In the genomic region with DNA sequence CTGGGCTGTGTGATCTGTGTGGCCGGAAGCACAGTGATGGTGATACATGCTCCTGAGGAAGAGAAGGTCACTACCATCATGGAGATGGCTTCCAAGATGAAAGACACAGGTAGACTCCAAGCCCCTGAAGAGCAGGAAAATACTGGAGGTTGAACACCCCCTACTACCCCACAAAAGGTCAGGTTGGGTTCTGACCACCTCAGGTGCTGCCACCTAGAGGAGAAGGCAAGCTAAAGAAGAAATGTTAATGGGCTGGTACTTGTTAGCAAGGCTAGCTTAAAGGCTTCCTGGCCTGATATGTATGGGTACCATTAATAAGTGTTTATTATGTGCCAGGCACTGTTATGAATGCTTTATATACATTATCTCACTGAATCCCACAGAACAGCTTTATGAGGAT, we compare ENCODE assay signal across 9 cellular contexts. TPM values are rescaled to one million over a fixed set of nuclear protein-coding genes. Genes with fewer than 3 reads are reported as not detected.
A peak's percentile ranks its signal among the peaks of the same experiment; 100 is the strongest.
DNase-seq lines count a peak whose midpoint lies in the region; ATAC-seq and TF ChIP-seq lines count a peak whose summit lies in the region.
"Had no signal": no experiment of that assay in that cellular context is flagged by ENCODE, and none has a peak within 500 bp of the region (broad histone marks: within the 10 kb centered on the region; RNA-seq: fewer than 3 reads in every experiment).

No MANE protein-coding gene starts in this region.

- H3K27me3 Mint-ChIP-seq in activated CD4-positive, alpha-beta memory T cell treated with anti-CD3 and anti-CD28 coated beads for 36 hours, result no peaks in the 10 kb centered on the region
- no peaks in the 10 kb centered on the region for H3K27me3 Mint-ChIP-seq in activated CD4-positive, alpha-beta memory T cell treated with anti-CD3 and anti-CD28 coated beads, Interleukin-2, amount 10 ng/mL, durations not matched to agents 7 days and 5 days
- H3K27me3 Mint-ChIP-seq: activated naive CD8-positive, alpha-beta T cell had no signal

- peaks cover 24% of the 10 kb centered on the region for H3K36me3 Mint-ChIP-seq in activated CD4-positive, alpha-beta memory T cell treated with anti-CD3 and anti-CD28 coated beads for 36 hours
- H3K36me3 Mint-ChIP-seq in activated CD4-positive, alpha-beta memory T cell treated with anti-CD3 and anti-CD28 coated beads, Interleukin-2, amount 10 ng/mL, durations not matched to agents 7 days and 5 days (ENCODE audit: low read depth), result peaks cover 40% of the 10 kb centered on the region
- H3K36me3 Mint-ChIP-seq: activated naive CD8-positive, alpha-beta T cell had no signal

- TF ChIP-seq POLR2A in right lobe of liver (IDR thresholded peaks at IDR 0.05), result no peak
- TF ChIP-seq POLR2A in ovary (IDR thresholded peaks at IDR 0.05), result no peak

- CTCF ChIA-PET in activated CD4-positive, alpha-beta memory T cell treated with anti-CD3 and anti-CD28 coated beads for 36 hours (lab: Charles Lee), result interaction anchor here (0.6 to 11.6 kb wide), 42 partner anchors 8 to 323 kb away, joined by 3 to 128 read pairs (median 5); a partner anchor contains a TSS
- CTCF ChIA-PET in activated CD4-positive, alpha-beta memory T cell treated with anti-CD3 and anti-CD28 coated beads, Interleukin-2, amount 10 ng/mL, durations not matched to agents 7 days and 5 days (lab: Charles Lee), result interaction anchor here (0.6 to 2.4 kb wide), 35 partner anchors 9 to 454 kb away, joined by 3 to 33 read pairs (median 4); a partner anchor contains a TSS

- peak; percentile 28 to 51 (median 42) for ATAC-seq in right lobe of liver

- H3K27ac ChIP-seq in ascending aorta, result no peak overlapping the region
- H3K27ac ChIP-seq in right lobe of liver, result no peak overlapping the region
- no peak overlapping the region for H3K27ac ChIP-seq in ovary

- 100% methylated on average over 1 of the region's 1 CpG for WGBS in right lobe of liver (ENCODE audit: insufficient coverage, low coverage, low lambda C conversion rate, missing lambda C conversion rate)
- 93 to 96% (median 96%) methylated on average over 1 of the region's 1 CpG for WGBS in ovary, 3 donors

- H3K27me3 ChIP-seq in ascending aorta (no peaks in the 10 kb centered on the region), right lobe of liver (no peaks in the 10 kb centered on the region), ovary (no peaks in the 10 kb centered on the region)

- H3K9me3 ChIP-seq in ascending aorta, result no peaks in the 10 kb centered on the region
- H3K9me3 ChIP-seq in right lobe of liver, result no peaks in the 10 kb centered on the region
- no peaks in the 10 kb centered on the region for H3K9me3 ChIP-seq in ovary

- no peaks in the 10 kb centered on the region for H3K9me3 Mint-ChIP-seq in activated CD4-positive, alpha-beta memory T cell treated with anti-CD3 and anti-CD28 coated beads for 36 hours
- no peaks in the 10 kb centered on the region for H3K9me3 Mint-ChIP-seq in activated CD4-positive, alpha-beta memory T cell treated with anti-CD3 and anti-CD28 coated beads, Interleukin-2, amount 10 ng/mL, durations not matched to agents 7 days and 5 days

- H3K27ac Mint-ChIP-seq in activated CD4-positive, alpha-beta memory T cell treated with anti-CD3 and anti-CD28 coated beads for 36 hours, result no peak overlapping the region
- H3K27ac Mint-ChIP-seq in activated CD4-positive, alpha-beta memory T cell treated with anti-CD3 and anti-CD28 coated beads, Interleukin-2, amount 10 ng/mL, durations not matched to agents 7 days and 5 days, result no peak overlapping the region
- H3K27ac Mint-ChIP-seq: activated naive CD8-positive, alpha-beta T cell had no signal

- no peaks in the 10 kb centered on the region for H3K4me1 Mint-ChIP-seq in activated CD4-positive, alpha-beta memory T cell treated with anti-CD3 and anti-CD28 coated beads for 36 hours (ENCODE audit: low read depth)
- peaks cover 4% of the 10 kb centered on the region for H3K4me1 Mint-ChIP-seq in activated CD4-positive, alpha-beta memory T cell treated with anti-CD3 and anti-CD28 coated beads, Interleukin-2, amount 10 ng/mL, durations not matched to agents 7 days and 5 days

- no peak for TF ChIP-seq EP300 in ovary (IDR thresholded peaks at IDR 0.05)

- H3K4me1 ChIP-seq in ascending aorta (peaks cover 1 to 9% of the 10 kb centered on the region in 2 donors), right lobe of liver (no peaks in the 10 kb centered on the region), ovary (ENCODE audit: insufficient read depth) (no peaks in the 10 kb centered on the region)

- TF ChIP-seq CTCF in LNCaP clone FGC (IDR thresholded peaks at IDR 0.05; ENCODE audit: control insufficient read depth, extremely low read depth, insufficient read depth), result peak; percentile 50
- TF ChIP-seq CTCF in ascending aorta (IDR thresholded peaks at IDR 0.05), result peak in 2 of 3 experiments; percentile 27 to 44
- TF ChIP-seq CTCF in right lobe of liver (IDR thresholded peaks at IDR 0.05), result peak; percentile 32 to 56 (median 47)
- TF ChIP-seq CTCF in ovary (IDR thresholded peaks at IDR 0.05), result no peak

- H3K4me3 ChIP-seq in LNCaP clone FGC (ENCODE audit: low read depth, low read length), result no peak overlapping the region
- H3K4me3 ChIP-seq in ascending aorta, result no peak overlapping the region
- no peak overlapping the region for H3K4me3 ChIP-seq in right lobe of liver
- H3K4me3 ChIP-seq in ovary, result no peak overlapping the region

- no peak overlapping the region for H3K4me3 Mint-ChIP-seq in activated CD4-positive, alpha-beta memory T cell treated with anti-CD3 and anti-CD28 coated beads for 36 hours
- no peak overlapping the region for H3K4me3 Mint-ChIP-seq in activated CD4-positive, alpha-beta memory T cell treated with anti-CD3 and anti-CD28 coated beads, Interleukin-2, amount 10 ng/mL, durations not matched to agents 7 days and 5 days
- H3K4me3 Mint-ChIP-seq: activated naive CD8-positive, alpha-beta T cell had no signal

- POLR2A ChIA-PET in activated CD4-positive, alpha-beta memory T cell treated with anti-CD3 and anti-CD28 coated beads for 36 hours (lab: Charles Lee), result no interaction called here
- POLR2A ChIA-PET in activated CD4-positive, alpha-beta memory T cell treated with anti-CD3 and anti-CD28 coated beads, Interleukin-2, amount 10 ng/mL, durations not matched to agents 7 days and 5 days (lab: Charles Lee), result no interaction called here

- DNase-seq in activated CD4-positive, alpha-beta memory T cell treated with anti-CD3 and anti-CD28 coated beads for 36 hours, result peak; percentile 40
- no peak for DNase-seq in activated CD4-positive, alpha-beta memory T cell treated with anti-CD3 and anti-CD28 coated beads, Interleukin-2, amount 10 ng/mL, durations not matched to agents 7 days and 5 days
- DNase-seq in LNCaP clone FGC (ENCODE audit: low read depth), result no peak
- DNase-seq in ascending aorta (ENCODE audit: low spot score in 2 of 2), result no peak
- DNase-seq in right lobe of liver, result no peak
- no peak for DNase-seq in GM19238 (ENCODE audit: insufficient read length, low spot score)
- no peak for DNase-seq in NCI-H1105 treated with DMSO at 0.1 percent for 48 hours (lab: John Stamatoyannopoulos, UW)
- no peak for DNase-seq in ovary

- intact Hi-C loops in activated CD4-positive, alpha-beta memory T cell treated with anti-CD3 and anti-CD28 coated beads for 36 hours (cut with micrococcal nuclease), result no loop called here
- intact Hi-C loops in ascending aorta (cut with DNase I), result no loop called here
- intact Hi-C loops in right lobe of liver (cut with DNase I), result no loop called here
- intact Hi-C loops in ovary (cut with DNase I), result loop anchor here in 1 of 4 donors (10.0 kb wide), 1 partner anchor 97 kb away; no protein-coding TSS in a partner anchor

- H3K36me3 ChIP-seq in ascending aorta (no peaks in the 10 kb centered on the region), right lobe of liver (no peaks in the 10 kb centered on the region), ovary (no peaks in the 10 kb centered on the region)

RNA-seq across cellular contexts. Expression of a gene that starts 11.7 kb away (rescaled TPM):
- 1 to 10 TPM; 2.5 to 2.9 TPM for total RNA-seq in activated CD4-positive, alpha-beta memory T cell treated with anti-CD3 and anti-CD28 coated beads for 36 hours
- under 1 TPM; 0.05 to 0.10 TPM for total RNA-seq in activated CD4-positive, alpha-beta memory T cell treated with anti-CD3 and anti-CD28 coated beads, Interleukin-2, amount 10 ng/mL, durations not matched to agents 7 days and 5 days
- total RNA-seq in ascending aorta (not detected), right lobe of liver (under 1 TPM in 1 of 6 experiments, not detected in 5; 0.07 TPM), ovary (under 1 TPM in 1 of 7 donors, not detected in 6; 0.80 TPM)
- polyA plus RNA-seq in ovary, result not detected

Comparison
In these comparisons a context has a peak if more than half of its experiments do, and no peak if none do; other contexts are left out.
1. CTCF ChIP-seq: peak in LNCaP clone FGC (single experiment), ascending aorta (2 of 3) and right lobe of liver (4 of 4); none in ovary (0 of 3).